ENCODE assay signal across 12 cellular contexts in the genomic region with DNA sequence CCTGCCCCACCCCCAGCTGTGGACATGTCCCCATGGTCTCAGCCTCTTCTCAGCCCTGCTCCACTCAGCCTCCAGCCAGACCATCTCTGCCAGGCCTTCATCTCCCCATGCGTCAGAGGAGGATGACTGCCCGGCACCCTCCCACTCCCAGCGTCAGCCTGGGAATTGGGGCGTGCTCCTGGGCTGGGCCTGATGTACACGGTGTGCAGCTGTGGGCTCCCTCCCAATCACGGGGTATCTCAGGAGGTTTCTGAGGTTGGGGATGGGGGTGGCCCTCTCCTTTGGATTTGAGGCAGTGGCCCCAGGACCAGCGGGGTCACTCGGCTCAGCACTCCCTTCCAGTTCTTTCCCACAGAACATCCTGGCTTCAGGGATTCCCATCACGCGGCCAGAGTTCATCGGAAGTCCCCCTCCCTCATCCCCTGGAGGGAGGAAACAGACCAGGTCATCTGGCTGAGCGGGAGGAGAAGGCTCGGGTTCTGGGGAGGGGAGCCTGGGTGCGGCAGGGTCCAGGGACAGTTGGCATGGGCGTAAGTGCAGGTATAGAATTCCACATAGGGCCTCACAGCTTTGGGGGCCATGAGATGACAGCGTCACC. TPM values are rescaled to one million over a fixed set of nuclear protein-coding genes. Genes with fewer than 3 reads are reported as not detected.
A peak's percentile ranks its signal among the peaks of the same experiment; 100 is the strongest.
DNase-seq lines count a peak whose midpoint lies in the region; ATAC-seq, FAIRE-seq and TF ChIP-seq lines count a peak whose summit lies in the region.
"Had no signal": no experiment of that assay in that cellular context is flagged by ENCODE, and none has a peak within 500 bp of the region (broad histone marks: within the 10 kb centered on the region; RNA-seq: fewer than 3 reads in every experiment).

No MANE protein-coding gene starts in this region.

- H3K23me2 ChIP-seq in H1 (ENCODE audit: low read depth, low read length), result peaks cover 2% of the 10 kb centered on the region; the same call in 1 of the 2 replicates

- no peaks in the 10 kb centered on the region for H3K79me2 ChIP-seq in H1 (ENCODE audit: control insufficient read depth in 1 of 2, insufficient read depth in 2 of 2, low read length in 2 of 2)

- H3K56ac ChIP-seq in H1 (replicated peaks; ENCODE audit: insufficient read length, low read depth, low read length), result no peak overlapping the region

- no peaks in the 10 kb centered on the region for H4K20me1 ChIP-seq in H1 (replicated peaks in 1 of 2; ENCODE audit: control insufficient read depth in 1 of 2, insufficient read depth in 2 of 2, low read length in 2 of 2)

- CTCF ChIA-PET in H1 (lab: Charles Lee; ENCODE audit: partially characterized antibody), result interaction anchor here (0.6 to 1.7 kb wide), 2 partner anchors 10 to 32 kb away, joined by 3 to 7 read pairs; no protein-coding TSS in a partner anchor

- peak in 1 of 2 donors; percentile 13 for ATAC-seq in lower lobe of right lung

- no peak overlapping the region for H3K23ac ChIP-seq in H1 (ENCODE audit: insufficient read length)

- H4K8ac ChIP-seq in H1 (ENCODE audit: extremely low read depth, insufficient read depth, low read length), result no peak overlapping the region

- H3K27me3 ChIP-seq in H1 (replicated peaks in 1 of 4; ENCODE audit: control insufficient read depth in 3 of 4, extremely low read depth in 1 of 4, insufficient read depth in 3 of 4, low read length in 3 of 4), result peaks cover 0 to 2% (median 0%) of the 10 kb centered on the region in 4 experiments; a peak in 1 of 7 replicates
- H3K27me3 ChIP-seq in lower lobe of right lung (ENCODE audit: low read depth), result no peaks in the 10 kb centered on the region
- H3K27me3 ChIP-seq in WERI-Rb-1 (ENCODE audit: insufficient read depth, low read depth, severe bottlenecking), result no peaks in the 10 kb centered on the region

- H4K91ac ChIP-seq in H1 (replicated peaks; ENCODE audit: insufficient read length, low read length), result peak overlapping the region; percentile 61

- no peak for TF ChIP-seq CTCF in H1 (IDR thresholded peaks at IDR 0.05; ENCODE audit: control extremely low read depth in 1 of 3, insufficient read depth in 1 of 3, low read depth in 1 of 3, low read length in 3 of 3)
- no peak for TF ChIP-seq CTCF in lower lobe of right lung (IDR thresholded peaks at IDR 0.05)
- TF ChIP-seq CTCF in WERI-Rb-1 (IDR thresholded peaks at IDR 0.05; ENCODE audit: low read depth, low read length), result no peak

- TF ChIP-seq RAD21 in H1 (IDR thresholded peaks at IDR 0.05 in 1 of 2, conservative IDR thresholded peaks at IDR 0.05 in 1 of 2; ENCODE audit: low read depth in 2 of 2, low read length in 2 of 2), result no peak

- H3K4me1 ChIP-seq in H1 (replicated peaks in 1 of 4; ENCODE audit: control insufficient read depth in 3 of 4, insufficient read depth in 4 of 4, low read length in 3 of 4) (peaks cover 0 to 33% (median 21%) of the 10 kb centered on the region in 4 experiments; a peak in 6 of 7 replicates), lower lobe of right lung (peaks cover 37% of the 10 kb centered on the region)

- TF ChIP-seq POLR2A in H1 (IDR thresholded peaks at IDR 0.05; ENCODE audit: control extremely low read depth in 1 of 2, low read depth in 2 of 2, low read length in 2 of 2) (no peak), GM12892 (IDR thresholded peaks at IDR 0.05; ENCODE audit: low read depth, low read length) (no peak)

- 88% methylated on average over 16 of the region's 16 CpGs; no CpG with 5 or more reads in 1 of the 2 experiments for WGBS in H1 (ENCODE audit: extremely low coverage in 1 of 2, insufficient coverage in 1 of 2, insufficient read length in 1 of 2, insufficient replicate concordance in 2 of 2, low coverage in 1 of 2, low lambda C conversion rate in 2 of 2, missing lambda C conversion rate in 1 of 2), 2 experiments

- no peak overlapping the region for H2BK20ac ChIP-seq in H1 (ENCODE audit: low read length)

- H3K9me3 ChIP-seq in H1 (ENCODE audit: insufficient read depth in 2 of 2, low read depth in 1 of 2, low read length in 1 of 2) (no peaks in the 10 kb centered on the region), lower lobe of right lung (no peaks in the 10 kb centered on the region), WERI-Rb-1 (ENCODE audit: severe bottlenecking) (no peaks in the 10 kb centered on the region)

- POLR2A ChIA-PET in H1 (lab: Charles Lee; ENCODE audit: partially characterized antibody), result no interaction called here

- H3K9ac ChIP-seq in H1 (replicated peaks in 1 of 4; ENCODE audit: extremely low read depth in 1 of 4, low read depth in 3 of 4, low read length in 3 of 4), result no peak overlapping the region

- H3K36me3 ChIP-seq in H1 (ENCODE audit: control insufficient read depth in 2 of 4, insufficient read depth in 4 of 4, low read length in 3 of 4), result no peaks in the 10 kb centered on the region
- H3K36me3 ChIP-seq in lower lobe of right lung, result no peaks in the 10 kb centered on the region
- H3K36me3 ChIP-seq in WERI-Rb-1, result no peaks in the 10 kb centered on the region

- H4K5ac ChIP-seq in H1 (ENCODE audit: insufficient read length, low read depth, low read length), result no peak overlapping the region

- peak overlapping the region; percentile 87; the same call in 1 of the 2 replicates for H2BK12ac ChIP-seq in H1 (ENCODE audit: low read depth, low read length)

- intact Hi-C loops in lower lobe of right lung (cut with DNase I), result no loop called here

- peak overlapping the region; percentile 53; the same call in 1 of the 2 replicates for H2AK5ac ChIP-seq in H1 (ENCODE audit: low read depth, low read length)

- DNase-seq in HCEC 1CT (peak; percentile 10), H1 (ENCODE audit: low read depth in 1 of 2, low spot score in 2 of 2) (no peak), lower lobe of right lung (no peak), WERI-Rb-1 (no peak), GM12892 (ENCODE audit: insufficient read length) (no peak), NCI-H2107 (lab: John Stamatoyannopoulos, UW) (no peak), hippocampal formation (lab: John Stamatoyannopoulos, UW) (no peak)
- DNase-seq: NCI-H187 treated with DMSO at 0.1 percent for 48 hours; stimulated activated naive CD4-positive, alpha-beta T cell treated with Interleukin-2 at 50 U/mL for 16 hours had no signal

- H3K4me3 ChIP-seq in H1 (ENCODE audit: extremely low read depth in 1 of 4, insufficient read depth in 2 of 4, low read depth in 3 of 4, low read length in 4 of 4), result no peak overlapping the region
- H3K4me3 ChIP-seq in lower lobe of right lung, result no peak overlapping the region
- no peak overlapping the region for H3K4me3 ChIP-seq in skin epidermis
- H3K4me3 ChIP-seq in WERI-Rb-1 (ENCODE audit: low read depth, low read length), result no peak overlapping the region

- H2BK15ac ChIP-seq in H1 (ENCODE audit: low read length), result peak overlapping the region; percentile 46; the same call in 1 of the 2 replicates

- H3K79me1 ChIP-seq in H1 (ENCODE audit: low read depth, low read length), result no peaks in the 10 kb centered on the region

- FAIRE-seq in H1 (lab: Jason Lieb, UNC) (no peak), GM12892 (lab: Jason Lieb, UNC) (no peak)
- FAIRE-seq: keratinocyte, RCC 7860 had no signal

- no peak overlapping the region for H3K4me2 ChIP-seq in H1 (ENCODE audit: insufficient read depth in 1 of 2, low read depth in 2 of 2, low read length in 2 of 2)

- H3K14ac ChIP-seq in H1 (ENCODE audit: insufficient read length), result no peak overlapping the region

- no peak overlapping the region; the same call in 1 of the 2 replicates for H3K18ac ChIP-seq in H1 (ENCODE audit: extremely low read depth, low read length)

- H3K27ac ChIP-seq in H1 (ENCODE audit: low read depth, low read length) (no peak overlapping the region), lower lobe of right lung (peak overlapping the region; percentile 89), skin epidermis (peak overlapping the region in 20 of 21 experiments; percentile 32 to 98 (median 86)), WERI-Rb-1 (no peak overlapping the region)

- H2AFZ ChIP-seq in H1 (ENCODE audit: low read length), result no peak overlapping the region

- H2BK120ac ChIP-seq in H1 (replicated peaks; ENCODE audit: low read depth, low read length), result no peak overlapping the region

- peak overlapping the region; percentile 85 for H3K4ac ChIP-seq in H1 (replicated peaks; ENCODE audit: insufficient read length, low read depth, low read length)

- TF ChIP-seq EP300 in H1 (IDR thresholded peaks at IDR 0.05; ENCODE audit: borderline replicate concordance in 1 of 2, low read depth in 2 of 2, low read length in 2 of 2), result no peak

- H2BK5ac ChIP-seq in H1 (ENCODE audit: low read depth, low read length), result no peak overlapping the region

TF ChIP-seq in H1, 55 proteins besides CTCF, POLR2A, EP300 and RAD21 (continues in another document):
- no peak for TF ChIP-seq BRCA1 (IDR thresholded peaks at IDR 0.05; ENCODE audit: low read depth, low read length)
- no peak for TF ChIP-seq CBX8 (IDR thresholded peaks at IDR 0.05; ENCODE audit: borderline replicate concordance, low read depth, low read length)
- TF ChIP-seq PHF8 (conservative IDR thresholded peaks at IDR 0.05; ENCODE audit: low read depth, low read length), result no peak
- no peak for TF ChIP-seq JUND (IDR thresholded peaks at IDR 0.05; ENCODE audit: low read length)
- TF ChIP-seq KDM1A (IDR thresholded peaks at IDR 0.05; ENCODE audit: borderline replicate concordance, low read length), result no peak
- no peak for TF ChIP-seq TBP (IDR thresholded peaks at IDR 0.05; ENCODE audit: low read depth, low read length)

RNA-seq across cellular contexts. Expression of a gene that starts 36.9 kb away (rescaled TPM):
- 47.9 and 49.4 TPM in 2 replicates for total RNA-seq in H1 (2021; fragmentation: NEBNext Ultra II Directional; extraction: Animal tissue kit (Norgen Biotek cat#: 25700))
- polyA plus RNA-seq in H1 (2011; rRNA removed), result 10.1 and 15.2 TPM in 2 replicates
- 13.5 TPM for polyA plus RNA-seq in H1 (2011; cell fraction: cytosol; rRNA removed)
- polyA plus RNA-seq in H1 (2011; cell fraction: nucleus; rRNA removed), result 33.4 TPM
- polyA plus RNA-seq in H1 (2012, experiment 1 of 2), result 13.7 to 17.9 TPM (median 15.6 TPM) in 4 replicates
- polyA plus RNA-seq in H1 (2012, experiment 2 of 2), result 21.7 TPM
- 28.0 TPM for polyA plus RNA-seq in H1 (2013, experiment 1 of 2)
- 27.0 TPM for polyA plus RNA-seq in H1 (2013, experiment 2 of 2)
- 7.3 and 11.0 TPM in 2 replicates for polyA minus RNA-seq in H1 (2011; rRNA and poly(A)+ RNA removed)
- polyA minus RNA-seq in H1 (2011; cell fraction: cytosol; rRNA and poly(A)+ RNA removed), result 17.7 TPM
- 14.3 TPM for polyA minus RNA-seq in H1 (2011; cell fraction: nucleus; rRNA and poly(A)+ RNA removed)
- 69.5 TPM for total RNA-seq in lower lobe of right lung
- polyA plus RNA-seq in GM12892 (2012; ENCODE audit: missing spikeins), result 2.3 TPM

RNA-seq across cellular contexts. Expression of a gene that starts 55.5 kb away (rescaled TPM):
- 56.7 and 60.0 TPM in 2 replicates for total RNA-seq in H1 (2021; fragmentation: NEBNext Ultra II Directional; extraction: Animal tissue kit (Norgen Biotek cat#: 25700))
- 46.7 and 69.3 TPM in 2 replicates for polyA plus RNA-seq in H1 (2011; rRNA removed)
- polyA plus RNA-seq in H1 (2011; cell fraction: cytosol; rRNA removed), result 69.5 TPM
- 180 TPM for polyA plus RNA-seq in H1 (2011; cell fraction: nucleus; rRNA removed)
- polyA plus RNA-seq in H1 (2012, experiment 1 of 2), result 38.8 to 53.2 TPM (median 48.6 TPM) in 4 replicates
- polyA plus RNA-seq in H1 (2012, experiment 2 of 2), result 42.4 TPM
- polyA plus RNA-seq in H1 (2013, experiment 1 of 2), result 34.5 TPM
- 33.4 TPM for polyA plus RNA-seq in H1 (2013, experiment 2 of 2)
- 49.7 and 65.7 TPM in 2 replicates for polyA minus RNA-seq in H1 (2011; rRNA and poly(A)+ RNA removed)
- polyA minus RNA-seq in H1 (2011; cell fraction: cytosol; rRNA and poly(A)+ RNA removed), result 37.5 TPM
- polyA minus RNA-seq in H1 (2011; cell fraction: nucleus; rRNA and poly(A)+ RNA removed), result 62.2 TPM
- total RNA-seq in lower lobe of right lung, result 90.9 TPM
- 16.9 TPM for polyA plus RNA-seq in GM12892 (2012; ENCODE audit: missing spikeins)

Comparison
In these comparisons a context has a peak if more than half of its experiments do, and no peak if none do; other contexts are left out.
1. H3K27ac ChIP-seq: peak in lower lobe of right lung (single experiment) and skin epidermis (20 of 21); none in H1 (single experiment) and WERI-Rb-1 (single experiment).